ENCODE assay signal across 8 cellular contexts in the genomic region with DNA sequence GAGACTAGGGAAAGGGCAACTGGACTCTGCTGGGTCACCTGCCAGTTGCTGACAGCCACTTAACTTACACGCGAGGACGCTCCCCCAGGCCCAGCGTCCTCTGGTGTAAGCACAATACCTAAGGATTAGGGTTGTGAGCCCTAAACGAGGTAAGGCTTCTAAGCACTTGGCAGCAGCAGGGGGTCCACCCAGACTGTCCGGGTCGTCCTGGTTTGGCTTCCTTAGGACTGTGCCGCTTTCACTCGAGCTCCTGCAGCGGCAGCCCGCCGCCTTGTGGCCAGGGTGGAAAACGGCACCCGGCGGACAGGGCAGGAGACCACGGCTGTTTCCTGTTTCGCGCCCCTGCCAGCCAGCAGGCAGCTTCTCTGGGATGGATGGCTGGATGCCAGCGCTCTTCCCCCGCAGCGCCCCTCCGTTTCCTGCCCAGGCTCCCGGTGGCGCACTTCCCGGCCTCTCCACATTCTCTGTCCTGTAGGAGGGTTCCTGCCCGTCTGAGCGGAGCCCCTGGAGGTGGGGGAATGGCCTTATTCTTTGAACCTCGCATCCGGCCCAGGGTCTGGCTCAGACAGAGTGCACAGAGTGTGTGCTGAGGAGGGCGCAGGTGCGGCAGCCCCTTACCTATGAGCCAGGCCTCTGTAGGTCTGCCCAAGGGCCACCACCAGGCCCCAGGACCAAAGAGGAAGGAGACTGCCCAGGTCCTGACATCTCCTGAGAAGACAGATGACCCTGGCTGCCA. TPM values are rescaled to one million over a fixed set of nuclear protein-coding genes. Genes with fewer than 3 reads are reported as not detected.
DNase-seq lines count a peak whose midpoint lies in the region; ATAC-seq and TF ChIP-seq lines count a peak whose summit lies in the region.

No MANE protein-coding gene starts in this region.

- TF ChIP-seq RAD21 in HCT116 (IDR thresholded peaks at IDR 0.05; ENCODE audit: low read depth) = peak; percentile 95

- H3K36me3 Mint-ChIP-seq in WTC11 = no peaks in the 10 kb centered on the region

- no peak overlapping the region for H3K27ac Mint-ChIP-seq in WTC11

- H3K27me3 Mint-ChIP-seq in WTC11 (ENCODE audit: low read depth) = peaks cover 92% of the 10 kb centered on the region

- CTCF ChIA-PET in HCT116 (lab: Charles Lee) (interaction anchor here (0.6 to 2.6 kb wide), 25 partner anchors 9 to 452 kb away, joined by 3 to 23 read pairs (median 4); a partner anchor contains a TSS), WTC11 (lab: Charles Lee) (interaction anchor here (0.6 to 4.4 kb wide), 34 partner anchors 9 to 344 kb away, joined by 3 to 59 read pairs (median 5); a partner anchor contains a TSS)

- no peaks in the 10 kb centered on the region; the same call in 1 of the 2 replicates for H3K79me2 ChIP-seq in HCT116 (ENCODE audit: insufficient read depth, low read length)

- POLR2A ChIA-PET in HCT116 (lab: Charles Lee) = interaction anchor here (1.0 to 1.8 kb wide), 3 partner anchors 17 to 48 kb away, joined by 3 to 7 read pairs (median 3); no protein-coding TSS in a partner anchor
- POLR2A ChIA-PET in WTC11 (lab: Charles Lee) = no interaction called here

- H3K27ac ChIP-seq in HCT116 (ENCODE audit: low read depth, low read length) = no peak overlapping the region

- no TSS peak for BruUV-seq in HCT116 (replicated peaks; lab: Mats Ljungman, UMichigan)

- no peaks in the 10 kb centered on the region for H3K9me3 ChIP-seq in HCT116 (ENCODE audit: control insufficient read depth in 1 of 2, insufficient read depth in 1 of 2, low read depth in 1 of 2, low read length in 2 of 2)

- H3K4me3 ChIP-seq in HCT116 (replicated peaks in 1 of 2; ENCODE audit: low read depth in 1 of 2, low read length in 2 of 2) (peak overlapping the region; percentile 22 to 27), cardiac fibroblast (replicated peaks in 1 of 2; ENCODE audit: low read depth in 2 of 2, low read length in 2 of 2) (peak overlapping the region in 1 of 2 donors; percentile 8)

- peak; percentile 71 for DNase-seq in COLO668 (lab: John Stamatoyannopoulos, UW; ENCODE audit: unreplicated experiment)
- DNase-seq in HCT116 (ENCODE audit: low read depth, low spot score) = peak; percentile 58
- peak; percentile 85 for DNase-seq in NCI-H2196 treated with DMSO at 0.1 percent for 48 hours (lab: John Stamatoyannopoulos, UW; ENCODE audit: unreplicated experiment)
- peak; percentile 93 for DNase-seq in WTC11 (ENCODE audit: low spot score)
- peak; percentile 62 to 81 for DNase-seq in cardiac fibroblast (ENCODE audit: low read depth in 2 of 2)
- DNase-seq in kidney glomerular epithelial cell (lab: John Stamatoyannopoulos, UW) = peak; percentile 51
- peak in 3 of 4 experiments; percentile 50 to 58 (median 53) for DNase-seq in stimulated activated CD4-positive, alpha-beta T cell treated with anti-CD3 and anti-CD28 coated beads, Interleukin-1b, Interleukin-23, amount 100 ng/mL, for 24 hours (ENCODE audit: low read depth in 4 of 4, low spot score in 1 of 4)

- H3K4me1 Mint-ChIP-seq in WTC11 = peaks cover 23% of the 10 kb centered on the region

- H3K9ac ChIP-seq in HCT116 (ENCODE audit: low read length) = peak overlapping the region; percentile 22

- no peaks in the 10 kb centered on the region for H3K9me2 ChIP-seq in HCT116 (ENCODE audit: insufficient read depth)

- ATAC-seq in HCT116 (peak; percentile 71), WTC11 (peak; percentile 44), HG03135 (IDR thresholded peaks at IDR 0.05; ENCODE audit: unreplicated experiment) (no peak)

- H3K4me2 ChIP-seq in HCT116 (ENCODE audit: low read length) = peak overlapping the region; percentile 65

- peaks cover 5 to 25% of the 10 kb centered on the region in 2 experiments; a peak in 3 of 4 replicates for H3K4me1 ChIP-seq in HCT116 (ENCODE audit: control insufficient read depth in 1 of 2, insufficient read depth in 2 of 2, low read length in 2 of 2)

- no peaks in the 10 kb centered on the region for H3K9me3 Mint-ChIP-seq in WTC11

- RAD21 ChIA-PET in HCT116 (lab: Charles Lee; ENCODE audit: low non-redundant PET in 1 of 2, low total read pairs in 2 of 2, uncharacterized antibody in 2 of 2, unreplicated experiment in 2 of 2) = interaction anchor here (1.4 to 2.0 kb wide), 2 partner anchors 28 kb away, joined by 6 to 10 read pairs; no protein-coding TSS in a partner anchor

- no peaks in the 10 kb centered on the region for H4K20me1 ChIP-seq in HCT116 (ENCODE audit: insufficient read depth)

- peak overlapping the region; percentile 69 for H3K4me3 Mint-ChIP-seq in WTC11

- H2AFZ ChIP-seq in HCT116 (ENCODE audit: low read depth, low read length, poor library complexity, severe bottlenecking) = no peak overlapping the region

- intact Hi-C loops in HCT116 (cut with micrococcal nuclease) = loop anchor here (1.0 to 10.0 kb wide), 3 partner anchors 29 to 396 kb away; no protein-coding TSS in a partner anchor

- H3K36me3 ChIP-seq in HCT116 (ENCODE audit: control insufficient read depth in 1 of 2, insufficient read depth in 2 of 2, low read length in 2 of 2) = no peaks in the 10 kb centered on the region

- TF ChIP-seq CTCF in HCT116 (IDR thresholded peaks at IDR 0.05 in 2 of 3, conservative IDR thresholded peaks at IDR 0.05 in 1 of 3; ENCODE audit: borderline replicate concordance in 1 of 3, insufficient read depth in 1 of 3, low read depth in 2 of 3, low read length in 2 of 3) (peak; percentile 86 to 96 (median 92)), WTC11 (IDR thresholded peaks at IDR 0.05) (peak; percentile 95), cardiac fibroblast (IDR thresholded peaks at IDR 0.05; ENCODE audit: low read depth, low read length) (peak; percentile 90)

- TF ChIP-seq POLR2A in HCT116 (IDR thresholded peaks at IDR 0.05; ENCODE audit: borderline replicate concordance, extremely low read depth, insufficient read depth, insufficient read length) = no peak

- H3K27me3 ChIP-seq in HCT116 (ENCODE audit: insufficient read depth, low read length) = no peaks in the 10 kb centered on the region

TF ChIP-seq in HCT116, 20 proteins besides CTCF, POLR2A, EP300 and RAD21:
- TF ChIP-seq, protein P1, sequence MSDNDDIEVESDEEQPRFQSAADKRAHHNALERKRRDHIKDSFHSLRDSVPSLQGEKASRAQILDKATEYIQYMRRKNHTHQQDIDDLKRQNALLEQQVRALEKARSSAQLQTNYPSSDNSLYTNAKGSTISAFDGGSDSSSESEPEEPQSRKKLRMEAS (IDR thresholded peaks at IDR 0.05) = peak; percentile 49
- TF ChIP-seq CEBPB (IDR thresholded peaks at IDR 0.05; ENCODE audit: low read depth) = no peak
TF ChIP-seq in HCT116: peak in this region for 1.

TF ChIP-seq in WTC11, 78 proteins besides CTCF, POLR2A, EP300 and RAD21 (continues in another document):
- TF ChIP-seq, protein P2, sequence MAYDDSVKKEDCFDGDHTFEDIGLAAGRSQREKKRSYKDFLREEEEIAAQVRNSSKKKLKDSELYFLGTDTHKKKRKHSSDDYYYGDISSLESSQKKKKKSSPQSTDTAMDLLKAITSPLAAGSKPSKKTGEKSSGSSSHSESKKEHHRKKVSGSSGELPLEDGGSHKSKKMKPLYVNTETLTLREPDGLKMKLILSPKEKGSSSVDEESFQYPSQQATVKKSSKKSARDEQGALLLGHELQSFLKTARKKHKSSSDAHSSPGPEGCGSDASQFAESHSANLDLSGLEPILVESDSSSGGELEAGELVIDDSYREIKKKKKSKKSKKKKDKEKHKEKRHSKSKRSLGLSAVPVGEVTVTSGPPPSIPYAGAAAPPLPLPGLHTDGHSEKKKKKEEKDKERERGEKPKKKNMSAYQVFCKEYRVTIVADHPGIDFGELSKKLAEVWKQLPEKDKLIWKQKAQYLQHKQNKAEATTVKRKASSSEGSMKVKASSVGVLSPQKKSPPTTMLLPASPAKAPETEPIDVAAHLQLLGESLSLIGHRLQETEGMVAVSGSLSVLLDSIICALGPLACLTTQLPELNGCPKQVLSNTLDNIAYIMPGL (CRISPR knock-in tag; IDR thresholded peaks at IDR 0.05) = peak; percentile 78
- TF ChIP-seq TP53 (CRISPR knock-in tag; IDR thresholded peaks at IDR 0.05) (no peak), ZNF423 (CRISPR knock-in tag; IDR thresholded peaks at IDR 0.05) (peak; percentile 62), SP1 (CRISPR knock-in tag; conservative IDR thresholded peaks at IDR 0.05) (peak; percentile 58; the same call in 1 of the 2 replicates), FOXP1 (CRISPR knock-in tag; IDR thresholded peaks at IDR 0.05; ENCODE audit: borderline replicate concordance) (peak; percentile 65; the same call in 1 of the 2 replicates)
- TF ChIP-seq, protein P3, sequence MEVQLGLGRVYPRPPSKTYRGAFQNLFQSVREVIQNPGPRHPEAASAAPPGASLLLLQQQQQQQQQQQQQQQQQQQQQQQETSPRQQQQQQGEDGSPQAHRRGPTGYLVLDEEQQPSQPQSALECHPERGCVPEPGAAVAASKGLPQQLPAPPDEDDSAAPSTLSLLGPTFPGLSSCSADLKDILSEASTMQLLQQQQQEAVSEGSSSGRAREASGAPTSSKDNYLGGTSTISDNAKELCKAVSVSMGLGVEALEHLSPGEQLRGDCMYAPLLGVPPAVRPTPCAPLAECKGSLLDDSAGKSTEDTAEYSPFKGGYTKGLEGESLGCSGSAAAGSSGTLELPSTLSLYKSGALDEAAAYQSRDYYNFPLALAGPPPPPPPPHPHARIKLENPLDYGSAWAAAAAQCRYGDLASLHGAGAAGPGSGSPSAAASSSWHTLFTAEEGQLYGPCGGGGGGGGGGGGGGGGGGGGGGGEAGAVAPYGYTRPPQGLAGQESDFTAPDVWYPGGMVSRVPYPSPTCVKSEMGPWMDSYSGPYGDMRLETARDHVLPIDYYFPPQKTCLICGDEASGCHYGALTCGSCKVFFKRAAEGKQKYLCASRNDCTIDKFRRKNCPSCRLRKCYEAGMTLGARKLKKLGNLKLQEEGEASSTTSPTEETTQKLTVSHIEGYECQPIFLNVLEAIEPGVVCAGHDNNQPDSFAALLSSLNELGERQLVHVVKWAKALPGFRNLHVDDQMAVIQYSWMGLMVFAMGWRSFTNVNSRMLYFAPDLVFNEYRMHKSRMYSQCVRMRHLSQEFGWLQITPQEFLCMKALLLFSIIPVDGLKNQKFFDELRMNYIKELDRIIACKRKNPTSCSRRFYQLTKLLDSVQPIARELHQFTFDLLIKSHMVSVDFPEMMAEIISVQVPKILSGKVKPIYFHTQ (CRISPR knock-in tag; IDR thresholded peaks at IDR 0.05) = no peak

RNA-seq across cellular contexts. Expression of a gene that starts 47.0 kb away (rescaled TPM):
- total RNA-seq in HCT116 (2021; ENCODE audit: unreplicated experiment) (131 TPM), WTC11 (2021) (54.6 to 79.0 TPM (median 73.6 TPM) in 3 replicates)
- polyA plus RNA-seq in HCT116 (2012) = 51.8 and 75.7 TPM in 2 replicates
